In the genomic region with DNA sequence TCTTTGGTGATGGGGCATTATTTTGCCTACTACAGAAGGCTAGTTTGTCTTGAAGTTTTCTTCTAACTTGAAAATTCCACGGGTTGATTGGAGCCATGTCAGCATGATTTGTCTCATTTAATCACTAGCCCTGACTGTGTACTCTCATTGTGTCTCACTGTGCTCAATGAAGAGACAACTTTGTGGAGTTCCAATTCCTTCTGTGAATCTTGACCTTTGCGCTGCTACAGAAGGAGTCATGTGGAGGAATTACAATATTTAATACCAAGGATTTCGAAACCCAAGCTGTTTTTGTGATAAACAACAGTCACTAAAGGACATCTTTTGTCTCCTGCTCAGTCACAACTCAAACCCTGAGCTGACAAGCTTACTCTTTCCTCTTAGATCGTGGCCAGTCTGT, we compare ENCODE assay signal across 20 cellular contexts.
"Had no signal": no experiment of that assay in that cellular context is flagged by ENCODE, and none has a peak within 500 bp of the region (broad histone marks: within the 10 kb centered on the region; RNA-seq: fewer than 3 reads in every experiment).

No MANE protein-coding gene starts in this region.

- H3K4me3 ChIP-seq: coronary artery, gastroesophageal sphincter, lung, mucosa of descending colon, ovary, right atrium auricular region, stomach, thoracic aorta had no signal

- H3K36me3 ChIP-seq: gastroesophageal sphincter, ovary, right atrium auricular region, stomach, thoracic aorta had no signal

- H3K27me3 ChIP-seq: gastroesophageal sphincter, ovary, right atrium auricular region, stomach had no signal

- H3K27ac ChIP-seq: gastroesophageal sphincter, ovary, right atrium auricular region, thoracic aorta had no signal

- ATAC-seq: gastroesophageal sphincter, left cardiac atrium, left ventricle myocardium superior, mucosa of descending colon, natural killer cell had no signal

- H3K4me1 ChIP-seq: gastroesophageal sphincter, stomach had no signal

- H3K9me3 ChIP-seq: gastroesophageal sphincter, mucosa of descending colon, ovary, thoracic aorta had no signal

- DNase-seq: effector CD4-positive, alpha-beta T cell; endodermal cell; erythroblast; kidney; left cardiac atrium; left ventricle myocardium superior; mucosa of descending colon; natural killer cell; ovary; small intestine; stimulated activated CD4-positive, alpha-beta T cell treated with anti-CD3 and anti-CD28 coated beads, Interleukin-12 subunit alpha, Interleukin-12 subunit beta, amount 100 ng/mL, for 4 hours; stimulated activated naive CD4-positive, alpha-beta T cell; stomach; substantia nigra; trophoblast cell had no signal
